Comparison of ENCODE assay signal across 21 cellular contexts in genomic region chr9:122791872-122792669, GRCh38. TPM values are rescaled to one million over a fixed set of nuclear protein-coding genes. Genes with fewer than 3 reads are reported as not detected.
DNase-seq lines count a peak whose midpoint lies in the region; ATAC-seq, FAIRE-seq and TF ChIP-seq lines count a peak whose summit lies in the region.
"Had no signal": no experiment of that assay in that cellular context is flagged by ENCODE, and none has a peak within 500 bp of the region (broad histone marks: within the 10 kb centered on the region; RNA-seq: fewer than 3 reads in every experiment).

No MANE protein-coding gene starts in this region.

- 41% methylated on average over 5 of the region's 5 CpGs for WGBS in GM12878 (ENCODE audit: insufficient coverage, insufficient replicate concordance, low lambda C conversion rate, missing lambda C conversion rate)

- TF ChIP-seq CTCF in GM12878 (IDR thresholded peaks at IDR 0.05 in 2 of 3, conservative IDR thresholded peaks at IDR 0.05 in 1 of 3; ENCODE audit: control insufficient read depth in 2 of 3, extremely low read depth in 1 of 3, insufficient read depth in 1 of 3, low read depth in 3 of 3, low read length in 3 of 3), result no peak

- no peaks in the 10 kb centered on the region for H3K9me3 ChIP-seq in GM12878 (replicated peaks; ENCODE audit: control insufficient read depth, insufficient read depth, low read length)

- RAD21 ChIA-PET in GM12878 (lab: Charles Lee; ENCODE audit: unreplicated experiment), result no interaction called here

- H3K4me3 ChIP-seq in GM12878, result no peak overlapping the region

- CTCF ChIA-PET in GM12878 (lab: Yijun Ruan, JAX), result no interaction called here

- SMC1A ChIA-PET in GM12878 (lab: Charles Lee; ENCODE audit: uncharacterized antibody, unreplicated experiment), result no interaction called here

- TF ChIP-seq RAD21 in GM12878 (IDR thresholded peaks at IDR 0.05; ENCODE audit: insufficient read depth, low read depth, low read length), result no peak

- ATAC-seq in GM18502 (IDR thresholded peaks at IDR 0.05; ENCODE audit: poor library complexity, unreplicated experiment) (peak; percentile 78), HG02798 (IDR thresholded peaks at IDR 0.05; ENCODE audit: poor library complexity, unreplicated experiment) (peak; percentile 47), GM12878 (no peak), GM21786 (IDR thresholded peaks at IDR 0.05; ENCODE audit: unreplicated experiment) (no peak), GM19455 (IDR thresholded peaks at IDR 0.05; ENCODE audit: unreplicated experiment) (no peak)
- ATAC-seq: CD8-positive, alpha-beta T cell had no signal

- in situ Hi-C loops in GM12878 (cut with MboI), result no loop called here

- TF ChIP-seq EP300 in GM12878 (IDR thresholded peaks at IDR 0.05; ENCODE audit: borderline replicate concordance in 1 of 2, control insufficient read depth in 1 of 2, low read depth in 2 of 2, low read length in 2 of 2), result no peak

- no peaks in the 10 kb centered on the region for H3K36me3 ChIP-seq in GM12878 (ENCODE audit: control insufficient read depth in 2 of 2, insufficient read depth in 2 of 2, low read length in 1 of 2)

- no peak for FAIRE-seq in GM12878 (lab: Jason Lieb, UNC)
- FAIRE-seq: D721Med, G401.6 had no signal

- no peaks in the 10 kb centered on the region for H3K79me2 ChIP-seq in GM12878 (ENCODE audit: control insufficient read depth, insufficient read depth, low read length)

- POLR2A ChIA-PET in GM12878 (lab: Charles Lee), result no interaction called here

- no peaks in the 10 kb centered on the region for H4K20me1 ChIP-seq in GM12878 (ENCODE audit: control insufficient read depth, insufficient read depth)

- H2AFZ ChIP-seq in GM12878 (ENCODE audit: control insufficient read depth, low read depth, low read length), result no peak overlapping the region

- no peak for TF ChIP-seq POLR2A in GM12878 (IDR thresholded peaks at IDR 0.05; ENCODE audit: low read depth, low read length)

- H3K4me1 ChIP-seq in GM12878 (ENCODE audit: control insufficient read depth, insufficient read depth, low read length), result no peaks in the 10 kb centered on the region; the same call in 1 of the 2 replicates

- BruUV-seq in GM12878 (replicated peaks; lab: Mats Ljungman, UMichigan), result no TSS peak

- DNase-seq in GM12878 (ENCODE audit: low read depth, low spot score), result no peak
- no peak for DNase-seq in RPMI8226
- no peak for DNase-seq in NK-92 (lab: John Stamatoyannopoulos, UW; ENCODE audit: unreplicated experiment)
- DNase-seq: CD8-positive, alpha-beta T cell; COR-L47; DMS153; DMS79 treated with DMSO at 0.1 percent for 48 hours; EL; HCEC 1CT had no signal

- H3K9ac ChIP-seq in GM12878 (ENCODE audit: control insufficient read depth, insufficient read depth, low read length), result no peak overlapping the region
- H3K9ac ChIP-seq: KMS-11 had no signal

- intact Hi-C loops in GM12878 (cut with micrococcal nuclease; ENCODE audit: unreplicated experiment), result no loop called here

- H3K27me3 ChIP-seq in GM12878 (replicated peaks in 1 of 2; ENCODE audit: control insufficient read depth in 2 of 2, insufficient read depth in 2 of 2, low read length in 1 of 2), result peaks cover 0 to 1% of the 10 kb centered on the region in 2 experiments; a peak in 1 of 4 replicates

- H3K4me2 ChIP-seq in GM12878 (ENCODE audit: control insufficient read depth, insufficient read depth), result no peak overlapping the region
- H3K4me2 ChIP-seq: KMS-11 had no signal

- H3K27ac ChIP-seq in GM12878 (ENCODE audit: control insufficient read depth, insufficient read depth), result no peak overlapping the region
- H3K27ac ChIP-seq: KMS-11 had no signal

TF ChIP-seq in GM12878, 131 proteins besides CTCF, POLR2A, EP300 and RAD21:
- TF ChIP-seq POU2F2 (IDR thresholded peaks at IDR 0.05; ENCODE audit: borderline replicate concordance, low read depth, low read length) (0 out of 3 replicates have a peak, but pooled peaks have one; percentile 31), IKZF2 (IDR thresholded peaks at IDR 0.05) (peak in 1 of 2 experiments; percentile 23; a peak in 1 of 4 replicates), RELA (IDR thresholded peaks at IDR 0.05; ENCODE audit: borderline replicate concordance, partially characterized antibody) (no peak)

RNA-seq across cellular contexts. Expression of gene OR5C1, which starts 3.3 kb away (rescaled TPM):
- total RNA-seq in GM12878 (2013; cell fraction: nucleolus; rRNA removed), result not detected in 2 replicates
- total RNA-seq in GM12878 (2014; rRNA removed) (not detected in 2 replicates), GM12878 (2014; rRNA removed; fragmentation: Illumina TruSeq; extraction: Trizol) (not detected in 2 replicates), GM12878 (2021) (not detected in 2 replicates)
- polyA plus RNA-seq in GM12878 (2011; ENCODE audit: low read depth), result not detected
- polyA plus RNA-seq in GM12878 (2011; rRNA removed) (not detected in 2 replicates), GM12878 (2014; fragmentation: Illumina TruSeq; extraction: Trizol) (not detected in 2 replicates), GM12878 (2014; fragmentation: Nextera tagmentation; extraction: Ambion mirVana) (not detected), GM12878 (2014; rRNA removed) (not detected in 2 replicates), GM12878 (2016; fragmentation: Nextera tagmentation; extraction: Ambion mirVana) (not detected)
- polyA plus RNA-seq in GM12878 (2011; cell fraction: cytosol; rRNA removed), result not detected in 2 replicates
- polyA plus RNA-seq in GM12878 (2011; cell fraction: nucleus; rRNA removed), result not detected in 2 replicates
- polyA plus RNA-seq in GM12878 (2012), result not detected in 2 replicates
- not detected in 2 replicates for polyA minus RNA-seq in GM12878 (2011; rRNA and poly(A)+ RNA removed)
- not detected in 2 replicates for polyA minus RNA-seq in GM12878 (2011; cell fraction: cytosol; rRNA and poly(A)+ RNA removed)
- polyA minus RNA-seq in GM12878 (2011; cell fraction: nucleus; rRNA and poly(A)+ RNA removed), result not detected in 2 replicates
- total RNA-seq: A673; CD8-positive, alpha-beta T cell; H4; HT1080 had no signal
- polyA plus RNA-seq: BJ, CD14-positive monocyte had no signal

RNA-seq across cellular contexts. Expression of gene OR1K1, which starts 7.9 kb away (rescaled TPM):
- total RNA-seq in GM12878 (2013; cell fraction: nucleolus; rRNA removed), result not detected in 2 replicates
- total RNA-seq in GM12878 (2014; rRNA removed), result not detected in 2 replicates
- total RNA-seq in GM12878 (2014; rRNA removed; fragmentation: Illumina TruSeq; extraction: Trizol), result not detected in 2 replicates
- not detected in 2 replicates for total RNA-seq in GM12878 (2021)
- not detected for polyA plus RNA-seq in GM12878 (2011; ENCODE audit: low read depth)
- not detected in 2 replicates for polyA plus RNA-seq in GM12878 (2011; rRNA removed)
- polyA plus RNA-seq in GM12878 (2011; cell fraction: cytosol; rRNA removed), result not detected in 2 replicates
- not detected in 2 replicates for polyA plus RNA-seq in GM12878 (2011; cell fraction: nucleus; rRNA removed)
- polyA plus RNA-seq in GM12878 (2012), result not detected in 2 replicates
- not detected in 2 replicates for polyA plus RNA-seq in GM12878 (2014; fragmentation: Illumina TruSeq; extraction: Trizol)
- not detected for polyA plus RNA-seq in GM12878 (2014; fragmentation: Nextera tagmentation; extraction: Ambion mirVana)
- polyA plus RNA-seq in GM12878 (2014; rRNA removed), result not detected in 2 replicates
- polyA plus RNA-seq in GM12878 (2016; fragmentation: Nextera tagmentation; extraction: Ambion mirVana), result not detected
- not detected in 2 replicates for polyA minus RNA-seq in GM12878 (2011; rRNA and poly(A)+ RNA removed)
- polyA minus RNA-seq in GM12878 (2011; cell fraction: cytosol; rRNA and poly(A)+ RNA removed), result not detected in 2 replicates
- polyA minus RNA-seq in GM12878 (2011; cell fraction: nucleus; rRNA and poly(A)+ RNA removed), result not detected in 2 replicates
- total RNA-seq: A673; CD8-positive, alpha-beta T cell; H4; HT1080 had no signal
- polyA plus RNA-seq: BJ, CD14-positive monocyte had no signal

RNA-seq across cellular contexts. Expression of gene PDCL, which starts 36.3 kb away (rescaled TPM):
- total RNA-seq in GM12878 (2013; cell fraction: nucleolus; rRNA removed), result 7.7 and 8.3 TPM in 2 replicates
- total RNA-seq in GM12878 (2014; rRNA removed), result 13.4 and 18.0 TPM in 2 replicates
- total RNA-seq in GM12878 (2014; rRNA removed; fragmentation: Illumina TruSeq; extraction: Trizol), result 18.4 and 19.8 TPM in 2 replicates
- total RNA-seq in GM12878 (2021), result 15.5 and 16.5 TPM in 2 replicates
- 9.6 TPM for polyA plus RNA-seq in GM12878 (2011; ENCODE audit: low read depth)
- 13.1 and 17.1 TPM in 2 replicates for polyA plus RNA-seq in GM12878 (2011; rRNA removed)
- polyA plus RNA-seq in GM12878 (2011; cell fraction: cytosol; rRNA removed), result 6.9 and 8.1 TPM in 2 replicates
- polyA plus RNA-seq in GM12878 (2011; cell fraction: nucleus; rRNA removed), result 4.9 and 6.5 TPM in 2 replicates
- 9.6 and 13.3 TPM in 2 replicates for polyA plus RNA-seq in GM12878 (2012)
- polyA plus RNA-seq in GM12878 (2014; fragmentation: Illumina TruSeq; extraction: Trizol), result 12.3 and 13.0 TPM in 2 replicates
- polyA plus RNA-seq in GM12878 (2014; fragmentation: Nextera tagmentation; extraction: Ambion mirVana), result 10 to 100 TPM; 15.9 to 20.9 TPM
- 11.2 and 11.5 TPM in 2 replicates for polyA plus RNA-seq in GM12878 (2014; rRNA removed)
- 10 to 100 TPM; 17.1 to 18.0 TPM for polyA plus RNA-seq in GM12878 (2016; fragmentation: Nextera tagmentation; extraction: Ambion mirVana)
- polyA minus RNA-seq in GM12878 (2011; rRNA and poly(A)+ RNA removed), result 11.2 and 14.5 TPM in 2 replicates
- 4.8 and 6.8 TPM in 2 replicates for polyA minus RNA-seq in GM12878 (2011; cell fraction: cytosol; rRNA and poly(A)+ RNA removed)
- polyA minus RNA-seq in GM12878 (2011; cell fraction: nucleus; rRNA and poly(A)+ RNA removed), result 2.3 and 5.6 TPM in 2 replicates

RNA-seq across cellular contexts. Expression of gene OR1L6, which starts 50.0 kb away (rescaled TPM):
- not detected in 2 replicates for total RNA-seq in GM12878 (2013; cell fraction: nucleolus; rRNA removed)
- total RNA-seq in GM12878 (2014; rRNA removed), result not detected in 2 replicates
- not detected in 2 replicates for total RNA-seq in GM12878 (2014; rRNA removed; fragmentation: Illumina TruSeq; extraction: Trizol)
- not detected in 2 replicates for total RNA-seq in GM12878 (2021)
- not detected for polyA plus RNA-seq in GM12878 (2011; ENCODE audit: low read depth)
- polyA plus RNA-seq in GM12878 (2011; rRNA removed), result not detected in 2 replicates
- not detected in 2 replicates for polyA plus RNA-seq in GM12878 (2011; cell fraction: cytosol; rRNA removed)
- not detected in 2 replicates for polyA plus RNA-seq in GM12878 (2011; cell fraction: nucleus; rRNA removed)
- not detected in 2 replicates for polyA plus RNA-seq in GM12878 (2012)
- polyA plus RNA-seq in GM12878 (2014; fragmentation: Illumina TruSeq; extraction: Trizol), result not detected in 2 replicates
- polyA plus RNA-seq in GM12878 (2014; fragmentation: Nextera tagmentation; extraction: Ambion mirVana), result not detected
- polyA plus RNA-seq in GM12878 (2014; rRNA removed), result not detected in 2 replicates
- polyA plus RNA-seq in GM12878 (2016; fragmentation: Nextera tagmentation; extraction: Ambion mirVana), result not detected
- not detected in 2 replicates for polyA minus RNA-seq in GM12878 (2011; rRNA and poly(A)+ RNA removed)
- not detected in 2 replicates for polyA minus RNA-seq in GM12878 (2011; cell fraction: cytosol; rRNA and poly(A)+ RNA removed)
- not detected in 2 replicates for polyA minus RNA-seq in GM12878 (2011; cell fraction: nucleus; rRNA and poly(A)+ RNA removed)
- total RNA-seq: A673; CD8-positive, alpha-beta T cell; H4; HT1080 had no signal
- polyA plus RNA-seq: BJ, CD14-positive monocyte had no signal

Comparison
In these comparisons a context has a peak if more than half of its experiments do, and no peak if none do; other contexts are left out.
1. ATAC-seq: peak in GM18502 (single experiment) and HG02798 (single experiment); none in GM12878 (single experiment), GM21786 (single experiment) and GM19455 (single experiment).